In the genomic region with DNA sequence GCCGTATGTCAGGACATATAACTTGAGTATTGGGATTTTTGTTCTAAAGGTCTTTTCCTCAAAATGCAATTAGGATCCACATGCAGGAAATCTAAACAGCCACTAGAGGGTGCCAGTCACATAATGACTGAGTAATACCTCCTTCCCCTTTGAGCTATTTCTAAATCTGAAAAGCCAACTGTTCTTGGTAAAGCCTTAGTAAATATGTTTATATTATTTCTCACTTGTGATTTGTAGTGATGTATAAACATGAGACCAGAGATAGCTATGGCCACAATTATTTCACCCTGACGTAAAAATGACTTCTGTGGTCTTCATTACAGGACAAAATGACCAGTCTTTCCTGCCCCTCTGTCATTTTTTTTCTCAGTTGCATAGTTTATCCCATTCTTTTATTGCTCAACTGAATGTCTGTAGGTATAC, we compare ENCODE assay signal across 8 cellular contexts. TPM values are rescaled to one million over a fixed set of nuclear protein-coding genes. Genes with fewer than 3 reads are reported as not detected.
A peak's percentile ranks its signal among the peaks of the same experiment; 100 is the strongest.
DNase-seq lines count a peak whose midpoint lies in the region; ATAC-seq and TF ChIP-seq lines count a peak whose summit lies in the region.

No MANE protein-coding gene starts in this region.

- H3K4me1 ChIP-seq in ovary (ENCODE audit: insufficient read depth): no peaks in the 10 kb centered on the region

- no peaks in the 10 kb centered on the region for H3K36me3 Mint-ChIP-seq in activated CD8-positive, alpha-beta T cell treated with anti-CD3 and anti-CD28 coated beads, Interleukin-2, amount 10 ng/mL, durations not matched to agents 7 days and 5 days (ENCODE audit: low read depth)

- WGBS in ovary, 3 donors: 12 to 19% (median 15%) methylated on average over 2 of the region's 2 CpGs

- TF ChIP-seq POLR2A in ovary (IDR thresholded peaks at IDR 0.05): no peak

- no peaks in the 10 kb centered on the region for H3K27me3 ChIP-seq in ovary

- intact Hi-C loops in ovary (cut with DNase I): loop anchor here in 1 of 4 donors (5.0 kb wide), 1 partner anchor 313 kb away; no protein-coding TSS in a partner anchor

- peak; percentile 84 for TF ChIP-seq CTCF in fibroblast of the aortic adventitia (IDR thresholded peaks at IDR 0.05; ENCODE audit: insufficient read depth, low read length)
- peak; percentile 61 to 81 (median 77) for TF ChIP-seq CTCF in ovary (IDR thresholded peaks at IDR 0.05)

- H3K27ac Mint-ChIP-seq in activated CD8-positive, alpha-beta T cell treated with anti-CD3 and anti-CD28 coated beads, Interleukin-2, amount 10 ng/mL, durations not matched to agents 7 days and 5 days: no peak overlapping the region

- POLR2A ChIA-PET in activated CD8-positive, alpha-beta T cell treated with anti-CD3 and anti-CD28 coated beads, Interleukin-2, amount 10 ng/mL, durations not matched to agents 7 days and 5 days (lab: Charles Lee): interaction anchor here (1.1 to 1.8 kb wide), 2 partner anchors 33 to 41 kb away, joined by 3 to 11 read pairs; a partner anchor contains a TSS

- H3K4me3 ChIP-seq in fibroblast of the aortic adventitia (ENCODE audit: low read depth, low read length) (no peak overlapping the region), ovary (no peak overlapping the region)

- H3K4me3 Mint-ChIP-seq in activated CD8-positive, alpha-beta T cell treated with anti-CD3 and anti-CD28 coated beads, Interleukin-2, amount 10 ng/mL, durations not matched to agents 7 days and 5 days: no peak overlapping the region

- H3K4me1 Mint-ChIP-seq in activated CD8-positive, alpha-beta T cell treated with anti-CD3 and anti-CD28 coated beads, Interleukin-2, amount 10 ng/mL, durations not matched to agents 7 days and 5 days (ENCODE audit: low read depth): no peaks in the 10 kb centered on the region

- ATAC-seq in HG03159 (IDR thresholded peaks at IDR 0.05; ENCODE audit: unreplicated experiment) (peak; percentile 70), GM21447 (IDR thresholded peaks at IDR 0.05; ENCODE audit: unreplicated experiment) (no peak)
- ATAC-seq in activated CD8-positive, alpha-beta T cell treated with anti-CD3 and anti-CD28 coated beads, Interleukin-2, amount 10 ng/mL, durations not matched to agents 7 days and 5 days: peak; percentile 51

- H3K27me3 Mint-ChIP-seq in activated CD8-positive, alpha-beta T cell treated with anti-CD3 and anti-CD28 coated beads, Interleukin-2, amount 10 ng/mL, durations not matched to agents 7 days and 5 days (ENCODE audit: low read depth): no peaks in the 10 kb centered on the region

- CTCF ChIA-PET in activated CD8-positive, alpha-beta T cell treated with anti-CD3 and anti-CD28 coated beads, Interleukin-2, amount 10 ng/mL, durations not matched to agents 7 days and 5 days (lab: Charles Lee): interaction anchor here (0.6 to 2.8 kb wide), 68 partner anchors 9 to 547 kb away, joined by 3 to 30 read pairs (median 4); a partner anchor contains a TSS

- H3K9me3 ChIP-seq in ovary: no peaks in the 10 kb centered on the region

- no peaks in the 10 kb centered on the region for H3K36me3 ChIP-seq in ovary

- no peak for TF ChIP-seq EP300 in ovary (IDR thresholded peaks at IDR 0.05)

- DNase-seq in NCI-H1417 (lab: John Stamatoyannopoulos, UW) (peak; percentile 21 to 75 (median 74)), NCI-H1417 treated with DMSO at 0.1 percent for 48 hours (lab: John Stamatoyannopoulos, UW) (no peak), NCI-H748 treated with DMSO at 0.1 percent for 48 hours (lab: John Stamatoyannopoulos, UW) (peak; percentile 16), fibroblast of the aortic adventitia (ENCODE audit: low read depth) (peak; percentile 84), ovary (peak in 3 of 5 donors; percentile 26 to 59 (median 37))
- peak; percentile 67 for DNase-seq in activated CD8-positive, alpha-beta T cell treated with anti-CD3 and anti-CD28 coated beads, Interleukin-2, amount 10 ng/mL, durations not matched to agents 7 days and 5 days

- H3K9me3 Mint-ChIP-seq in activated CD8-positive, alpha-beta T cell treated with anti-CD3 and anti-CD28 coated beads, Interleukin-2, amount 10 ng/mL, durations not matched to agents 7 days and 5 days (ENCODE audit: insufficient read depth): no peaks in the 10 kb centered on the region

- no peak overlapping the region for H3K27ac ChIP-seq in ovary

RNA-seq across cellular contexts. Expression of a gene that starts 41.0 kb away (rescaled TPM):
- 10 to 100 TPM; 94.0 to 94.1 TPM for total RNA-seq in activated CD8-positive, alpha-beta T cell treated with anti-CD3 and anti-CD28 coated beads, Interleukin-2, amount 10 ng/mL, durations not matched to agents 7 days and 5 days
- total RNA-seq in fibroblast of the aortic adventitia (ENCODE audit: low replicate concordance) (11.8 and 60.6 TPM in 2 replicates), ovary (10 to 100 TPM; 14.0 to 47.3 (median 33.2) TPM)
- polyA plus RNA-seq in ovary: 10 to 100 TPM; 14.5 to 27.5 TPM
